19 cellular contexts compared by ENCODE assay signal in genomic region chr1:160658162-160658955, GRCh38. TPM values are rescaled to one million over a fixed set of nuclear protein-coding genes. Genes with fewer than 3 reads are reported as not detected.
A peak's percentile ranks its signal among the peaks of the same experiment; 100 is the strongest.
DNase-seq lines count a peak whose midpoint lies in the region; ATAC-seq, FAIRE-seq and TF ChIP-seq lines count a peak whose summit lies in the region.
"Had no signal": no experiment of that assay in that cellular context is flagged by ENCODE, and none has a peak within 500 bp of the region (broad histone marks: within the 10 kb centered on the region; RNA-seq: fewer than 3 reads in every experiment).

No MANE protein-coding gene starts in this region.

- no peak for ATAC-seq in CD8-positive, alpha-beta T cell
- ATAC-seq in GM21619 (IDR thresholded peaks at IDR 0.05; ENCODE audit: unreplicated experiment), result no peak
- ATAC-seq: right lobe of liver had no signal

- peaks cover 22% of the 10 kb centered on the region for H3K36me3 Mint-ChIP-seq in activated naive CD4-positive, alpha-beta T cell treated with anti-CD3 and anti-CD28 coated beads, Interleukin-2, amount 10 ng/mL, durations not matched to agents 7 days and 5 days
- peaks cover 22% of the 10 kb centered on the region for H3K36me3 Mint-ChIP-seq in activated T-helper 2 cell treated with anti-CD3 and anti-CD28 coated beads, Interferon-gamma antibody, Interleukin-2, Interleukin-4, amounts not matched to agents 10 μg/mL and 5 μg/mL and 100 μg/mL, durations not matched to agents 14 hours and 24 hours and 36 hours (ENCODE audit: low read depth)
- no peaks in the 10 kb centered on the region for H3K36me3 Mint-ChIP-seq in CD8-positive, alpha-beta T cell

- intact Hi-C loops in activated T-helper 2 cell treated with anti-CD3 and anti-CD28 coated beads, Interferon-gamma antibody, Interleukin-2, Interleukin-4, amounts not matched to agents 10 μg/mL and 5 μg/mL and 100 μg/mL, durations not matched to agents 14 hours and 24 hours and 36 hours (cut with micrococcal nuclease), result no loop called here
- intact Hi-C loops in CD8-positive, alpha-beta T cell (cut with DNase I, micrococcal nuclease), result loop anchor here in 1 of 2 experiments (2.0 kb wide), 1 partner anchor 16 kb away; no protein-coding TSS in a partner anchor

- FAIRE-seq in GM18507 (lab: Jason Lieb, UNC), result peak; percentile 61
- FAIRE-seq in small intestine (lab: Jason Lieb, UNC), result no peak
- no peak for FAIRE-seq in frontal cortex (lab: Jason Lieb, UNC)

- no peak overlapping the region for H3K4me3 Mint-ChIP-seq in activated naive CD4-positive, alpha-beta T cell treated with anti-CD3 and anti-CD28 coated beads, Interleukin-2, amount 10 ng/mL, durations not matched to agents 7 days and 5 days
- H3K4me3 Mint-ChIP-seq in activated T-helper 2 cell treated with anti-CD3 and anti-CD28 coated beads, Interferon-gamma antibody, Interleukin-2, Interleukin-4, amounts not matched to agents 10 μg/mL and 5 μg/mL and 100 μg/mL, durations not matched to agents 14 hours and 24 hours and 36 hours (ENCODE audit: low read depth), result peak overlapping the region; percentile 46
- no peak overlapping the region for H3K4me3 Mint-ChIP-seq in CD8-positive, alpha-beta T cell

- H3K4me3 ChIP-seq in small intestine (ENCODE audit: low read depth in 1 of 2, low read length in 2 of 2), result no peak overlapping the region
- no peak overlapping the region for H3K4me3 ChIP-seq in CD8-positive, alpha-beta T cell (ENCODE audit: low read depth, low read length)
- H3K4me3 ChIP-seq: right lobe of liver had no signal

- H3K9me3 ChIP-seq in small intestine (ENCODE audit: control insufficient read depth, low read depth), result no peaks in the 10 kb centered on the region
- H3K9me3 ChIP-seq in CD8-positive, alpha-beta T cell (ENCODE audit: low read length), result no peaks in the 10 kb centered on the region
- H3K9me3 ChIP-seq: right lobe of liver had no signal

- TF ChIP-seq CTCF in CD8-positive, alpha-beta T cell (IDR thresholded peaks at IDR 0.05), result no peak

- peaks cover 0 to 8% of the 10 kb centered on the region in 2 donors for H3K4me1 ChIP-seq in small intestine (ENCODE audit: control insufficient read depth in 2 of 2, insufficient read depth in 1 of 2, low read depth in 1 of 2, low read length in 1 of 2)
- peaks cover 26% of the 10 kb centered on the region for H3K4me1 ChIP-seq in CD8-positive, alpha-beta T cell (ENCODE audit: insufficient read depth, low read length)
- H3K4me1 ChIP-seq: right lobe of liver had no signal

- H3K27me3 Mint-ChIP-seq in activated naive CD4-positive, alpha-beta T cell treated with anti-CD3 and anti-CD28 coated beads, Interleukin-2, amount 10 ng/mL, durations not matched to agents 7 days and 5 days, result no peaks in the 10 kb centered on the region
- no peaks in the 10 kb centered on the region for H3K27me3 Mint-ChIP-seq in activated T-helper 2 cell treated with anti-CD3 and anti-CD28 coated beads, Interferon-gamma antibody, Interleukin-2, Interleukin-4, amounts not matched to agents 10 μg/mL and 5 μg/mL and 100 μg/mL, durations not matched to agents 14 hours and 24 hours and 36 hours (ENCODE audit: low read depth)
- no peaks in the 10 kb centered on the region for H3K27me3 Mint-ChIP-seq in CD8-positive, alpha-beta T cell (ENCODE audit: low read depth)

- 37 to 66% (median 50%) methylated on average over 9 of the region's 9 CpGs for WGBS in small intestine, 3 donors

- H3K27ac Mint-ChIP-seq in activated naive CD4-positive, alpha-beta T cell treated with anti-CD3 and anti-CD28 coated beads, Interleukin-2, amount 10 ng/mL, durations not matched to agents 7 days and 5 days, result peak overlapping the region; percentile 68
- peak overlapping the region; percentile 80 for H3K27ac Mint-ChIP-seq in activated T-helper 2 cell treated with anti-CD3 and anti-CD28 coated beads, Interferon-gamma antibody, Interleukin-2, Interleukin-4, amounts not matched to agents 10 μg/mL and 5 μg/mL and 100 μg/mL, durations not matched to agents 14 hours and 24 hours and 36 hours
- no peak overlapping the region for H3K27ac Mint-ChIP-seq in CD8-positive, alpha-beta T cell

- CTCF ChIA-PET in activated naive CD4-positive, alpha-beta T cell treated with anti-CD3 and anti-CD28 coated beads, Interleukin-2, amount 10 ng/mL, durations not matched to agents 7 days and 5 days (lab: Charles Lee), result interaction anchor here (1.7 kb wide), 1 partner anchor 17 kb away, joined by 6 read pairs; no protein-coding TSS in a partner anchor
- CTCF ChIA-PET in CD8-positive, alpha-beta T cell (lab: Charles Lee), result interaction anchor here (2.1 kb wide), 1 partner anchor 17 kb away, joined by 12 read pairs; no protein-coding TSS in a partner anchor

- peaks cover 64% of the 10 kb centered on the region for H3K4me1 Mint-ChIP-seq in activated naive CD4-positive, alpha-beta T cell treated with anti-CD3 and anti-CD28 coated beads, Interleukin-2, amount 10 ng/mL, durations not matched to agents 7 days and 5 days
- peaks cover 64% of the 10 kb centered on the region for H3K4me1 Mint-ChIP-seq in activated T-helper 2 cell treated with anti-CD3 and anti-CD28 coated beads, Interferon-gamma antibody, Interleukin-2, Interleukin-4, amounts not matched to agents 10 μg/mL and 5 μg/mL and 100 μg/mL, durations not matched to agents 14 hours and 24 hours and 36 hours (ENCODE audit: low read depth)
- H3K4me1 Mint-ChIP-seq in CD8-positive, alpha-beta T cell (ENCODE audit: low read depth), result peaks cover 60% of the 10 kb centered on the region

- POLR2A ChIA-PET in CD8-positive, alpha-beta T cell (lab: Charles Lee), result no interaction called here

- no peaks in the 10 kb centered on the region for H3K36me3 ChIP-seq in small intestine (ENCODE audit: control insufficient read depth in 2 of 2, insufficient read depth in 2 of 2, low read length in 2 of 2)
- H3K36me3 ChIP-seq in CD8-positive, alpha-beta T cell (ENCODE audit: insufficient read depth, low read length), result no peaks in the 10 kb centered on the region
- H3K36me3 ChIP-seq: right lobe of liver had no signal

- no peaks in the 10 kb centered on the region for H3K27me3 ChIP-seq in small intestine (ENCODE audit: control insufficient read depth in 2 of 2, insufficient read depth in 2 of 2, low read length in 2 of 2)
- no peaks in the 10 kb centered on the region for H3K27me3 ChIP-seq in CD8-positive, alpha-beta T cell (ENCODE audit: insufficient read depth, low read length)
- H3K27me3 ChIP-seq: right lobe of liver had no signal

- H3K9me3 Mint-ChIP-seq in activated naive CD4-positive, alpha-beta T cell treated with anti-CD3 and anti-CD28 coated beads, Interleukin-2, amount 10 ng/mL, durations not matched to agents 7 days and 5 days, result peaks cover 14% of the 10 kb centered on the region
- H3K9me3 Mint-ChIP-seq in activated T-helper 2 cell treated with anti-CD3 and anti-CD28 coated beads, Interferon-gamma antibody, Interleukin-2, Interleukin-4, amounts not matched to agents 10 μg/mL and 5 μg/mL and 100 μg/mL, durations not matched to agents 14 hours and 24 hours and 36 hours, result peaks cover 27% of the 10 kb centered on the region
- no peaks in the 10 kb centered on the region for H3K9me3 Mint-ChIP-seq in CD8-positive, alpha-beta T cell

- no peak for DNase-seq in activated naive CD4-positive, alpha-beta T cell treated with anti-CD3 and anti-CD28 coated beads, Interleukin-2, amount 10 ng/mL, durations not matched to agents 7 days and 5 days
- DNase-seq in activated naive CD4-positive, alpha-beta T cell treated with anti-CD3 and anti-CD28 coated beads, Interleukin-2, amount 50 U/mL, for 16 hours, result no peak
- DNase-seq in GM18507 (ENCODE audit: extremely low spot score, insufficient read length, low read depth) (no peak), small intestine (peak; percentile 71), frontal cortex (ENCODE audit: low spot score in 2 of 2) (no peak)
- no peak for DNase-seq in activated T-helper 2 cell treated with anti-CD3 and anti-CD28 coated beads, Interferon-gamma antibody, Interleukin-2, Interleukin-4, amounts not matched to agents 10 μg/mL and 5 μg/mL and 100 μg/mL, durations not matched to agents 14 hours and 24 hours and 36 hours (ENCODE audit: low spot score)
- no peak for DNase-seq in CD8-positive, alpha-beta T cell
- DNase-seq: amniotic stem cell; central memory CD4-positive, alpha-beta T cell; effector memory CD4-positive, alpha-beta T cell; GDM1; NCI-H1417; NCI-H345; right lobe of liver; Right ventricle myocardium superior; stimulated activated CD4-positive, alpha-beta T cell treated with anti-CD3 and anti-CD28 coated beads, Interleukin-1b, Interleukin-23, amount 100 ng/mL, for 48 hours had no signal

- peak overlapping the region in 1 of 2 donors; percentile 32 for H3K27ac ChIP-seq in small intestine (ENCODE audit: low read depth in 1 of 2, low read length in 1 of 2)
- no peak overlapping the region for H3K27ac ChIP-seq in CD8-positive, alpha-beta T cell (ENCODE audit: low read depth, low read length)
- H3K27ac ChIP-seq: KMS-11, right lobe of liver had no signal

RNA-seq across cellular contexts. Expression of gene SLAMF1, which starts 11.5 kb away (rescaled TPM):
- total RNA-seq in activated T-helper 2 cell treated with anti-CD3 and anti-CD28 coated beads, Interferon-gamma antibody, Interleukin-2, Interleukin-4, amounts not matched to agents 10 μg/mL and 5 μg/mL and 100 μg/mL, durations not matched to agents 14 hours and 24 hours and 36 hours, result 74.6 and 78.8 TPM in 2 replicates
- polyA plus RNA-seq in small intestine, result 1 to 10 TPM in 1 of 3 donors, under 1 TPM in 2; 0.22 to 1.4 (median 0.46) TPM
- not detected for total RNA-seq in frontal cortex
- 10 to 100 TPM; 12.8 to 18.6 TPM for total RNA-seq in CD8-positive, alpha-beta T cell
- total RNA-seq: osteoblast had no signal

RNA-seq across cellular contexts. Expression of gene CD48, which starts 53.3 kb away (rescaled TPM):
- total RNA-seq in activated T-helper 2 cell treated with anti-CD3 and anti-CD28 coated beads, Interferon-gamma antibody, Interleukin-2, Interleukin-4, amounts not matched to agents 10 μg/mL and 5 μg/mL and 100 μg/mL, durations not matched to agents 14 hours and 24 hours and 36 hours, result 101 and 103 TPM in 2 replicates
- polyA plus RNA-seq in small intestine, result 10 to 100 TPM in 2 of 3 donors, 1 to 10 TPM in 1; 5.6 to 28.6 (median 12.2) TPM
- 0.82 TPM for total RNA-seq in frontal cortex
- total RNA-seq in CD8-positive, alpha-beta T cell, result 100 to 1,000 TPM; 397 to 399 TPM

Comparison
In these comparisons a context has a peak if more than half of its experiments do, and no peak if none do; other contexts are left out.
1. RNA of gene SLAMF1, which starts 11.5 kb away (total RNA-seq): 74.6 to 78.8 TPM in activated T-helper 2 cell treated with anti-CD3 and anti-CD28 coated beads, Interferon-gamma antibody, Interleukin-2, Interleukin-4, amounts not matched to agents 10 μg/mL and 5 μg/mL and 100 μg/mL, durations not matched to agents 14 hours and 24 hours and 36 hours and 12.8 to 18.6 TPM in CD8-positive, alpha-beta T cell; not detected in frontal cortex (single experiment); every median in the first group is over 10 times any median in the second.
2. RNA of gene CD48, which starts 53.3 kb away (total RNA-seq): 397 to 399 TPM in CD8-positive, alpha-beta T cell and 101 to 103 TPM in activated T-helper 2 cell treated with anti-CD3 and anti-CD28 coated beads, Interferon-gamma antibody, Interleukin-2, Interleukin-4, amounts not matched to agents 10 μg/mL and 5 μg/mL and 100 μg/mL, durations not matched to agents 14 hours and 24 hours and 36 hours; 0.82 TPM in frontal cortex (single experiment); every median in the first group is over 10 times any median in the second.